1 cellular context compared by ENCODE assay signal in the genomic region with DNA sequence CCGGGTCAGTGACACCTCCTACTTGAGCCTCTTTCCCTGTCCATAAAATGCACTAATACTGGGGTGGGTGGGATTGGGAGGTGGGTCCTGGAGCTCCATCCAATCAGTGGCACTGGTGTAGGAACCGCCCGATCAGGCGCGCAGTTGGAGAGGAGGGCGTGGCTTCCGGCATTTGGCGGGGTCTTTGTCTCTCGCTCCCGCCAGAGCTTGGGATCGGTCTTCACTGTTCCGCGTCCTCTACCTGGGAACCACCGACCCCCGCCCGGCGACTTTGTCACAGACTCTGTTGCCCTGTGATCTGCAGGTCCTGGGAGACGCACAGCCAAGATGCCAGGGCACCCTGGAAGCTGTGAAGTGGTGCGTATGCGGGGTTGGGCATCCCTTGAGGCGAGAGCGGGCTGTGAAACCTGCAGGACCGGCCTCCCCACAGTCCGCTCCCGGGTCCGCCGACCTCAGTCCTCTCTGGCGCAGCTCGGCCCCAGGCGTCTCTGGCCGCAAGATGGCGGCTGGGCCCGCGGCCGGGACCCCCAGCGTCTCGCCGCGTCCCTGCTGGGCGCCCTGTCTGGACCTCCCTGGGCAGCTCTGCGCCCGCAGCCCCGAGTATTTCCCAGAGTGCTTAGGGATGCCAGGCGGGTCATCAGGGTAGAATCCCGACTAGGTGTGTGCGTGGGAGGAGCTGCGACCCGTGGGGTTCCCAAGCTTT.
TF ChIP-seq lines count a peak whose summit lies in the region.

No MANE protein-coding gene starts in this region.

TF ChIP-seq in K562, 482 proteins besides CTCF, POLR2A, EP300 and RAD21 (continued from another document):
- TF ChIP-seq COPS2 (conservative IDR thresholded peaks at IDR 0.05) (no peak), CREM (IDR thresholded peaks at IDR 0.05; ENCODE audit: low read depth) (no peak), EGR1 (conservative IDR thresholded peaks at IDR 0.05) (no peak), DEAF1 (CRISPR knock-in tag; IDR thresholded peaks at IDR 0.05) (no peak), ADNP (tag; IDR thresholded peaks at IDR 0.05) (no peak), NCOA2 (IDR thresholded peaks at IDR 0.05; ENCODE audit: partially characterized antibody in 2 of 2) (no peak), ATF1 (CRISPR knock-in tag; IDR thresholded peaks at IDR 0.05) (no peak), ATF1 (tag; IDR thresholded peaks at IDR 0.05) (no peak), MEF2A (IDR thresholded peaks at IDR 0.05; ENCODE audit: control insufficient read depth, low read depth, low read length) (no peak), TCF3 (CRISPR knock-in tag; IDR thresholded peaks at IDR 0.05) (no peak), FOXK2 (conservative IDR thresholded peaks at IDR 0.05 in 1 of 2, IDR thresholded peaks at IDR 0.05 in 1 of 2; ENCODE audit: low read depth in 2 of 2) (no peak), ZNF780A (CRISPR knock-in tag; IDR thresholded peaks at IDR 0.05) (no peak), MCM7 (IDR thresholded peaks at IDR 0.05) (no peak), ZNF184 (CRISPR knock-in tag; IDR thresholded peaks at IDR 0.05) (no peak), E2F1 (CRISPR knock-in tag; IDR thresholded peaks at IDR 0.05) (no peak), ZKSCAN1 (IDR thresholded peaks at IDR 0.05; ENCODE audit: low read depth, low read length) (no peak), PML (IDR thresholded peaks at IDR 0.05; ENCODE audit: low read length) (no peak), CC2D1A (IDR thresholded peaks at IDR 0.05) (peak; percentile 87; the same call in 1 of the 2 replicates), RBFOX2 (IDR thresholded peaks at IDR 0.05; ENCODE audit: low read depth, low read length) (peak; percentile 65), NFE2L1 (tag; IDR thresholded peaks at IDR 0.05; ENCODE audit: borderline replicate concordance, low read depth) (no peak), ZBTB5 (IDR thresholded peaks at IDR 0.05) (peak; percentile 84), PRMT5 (CRISPR knock-in tag; IDR thresholded peaks at IDR 0.05) (no peak), ZNF764 (CRISPR knock-in tag; IDR thresholded peaks at IDR 0.05; ENCODE audit: low read depth) (no peak), ZNF511 (CRISPR knock-in tag; IDR thresholded peaks at IDR 0.05) (no peak), YY1 (IDR thresholded peaks at IDR 0.05; ENCODE audit: borderline replicate concordance in 1 of 3, control insufficient read depth in 1 of 3, extremely low read depth in 1 of 3, insufficient read depth in 3 of 3, insufficient read length in 1 of 3, insufficient replicate concordance in 2 of 3, low read depth in 1 of 3, low read length in 2 of 3) (peak in 1 of 3 experiments; percentile 41), MEIS2 (IDR thresholded peaks at IDR 0.05; ENCODE audit: partially characterized antibody) (no peak), ZBTB11 (CRISPR knock-in tag; IDR thresholded peaks at IDR 0.05) (no peak), ZBTB43 (CRISPR knock-in tag; IDR thresholded peaks at IDR 0.05) (no peak)
- TF ChIP-seq, protein P1, sequence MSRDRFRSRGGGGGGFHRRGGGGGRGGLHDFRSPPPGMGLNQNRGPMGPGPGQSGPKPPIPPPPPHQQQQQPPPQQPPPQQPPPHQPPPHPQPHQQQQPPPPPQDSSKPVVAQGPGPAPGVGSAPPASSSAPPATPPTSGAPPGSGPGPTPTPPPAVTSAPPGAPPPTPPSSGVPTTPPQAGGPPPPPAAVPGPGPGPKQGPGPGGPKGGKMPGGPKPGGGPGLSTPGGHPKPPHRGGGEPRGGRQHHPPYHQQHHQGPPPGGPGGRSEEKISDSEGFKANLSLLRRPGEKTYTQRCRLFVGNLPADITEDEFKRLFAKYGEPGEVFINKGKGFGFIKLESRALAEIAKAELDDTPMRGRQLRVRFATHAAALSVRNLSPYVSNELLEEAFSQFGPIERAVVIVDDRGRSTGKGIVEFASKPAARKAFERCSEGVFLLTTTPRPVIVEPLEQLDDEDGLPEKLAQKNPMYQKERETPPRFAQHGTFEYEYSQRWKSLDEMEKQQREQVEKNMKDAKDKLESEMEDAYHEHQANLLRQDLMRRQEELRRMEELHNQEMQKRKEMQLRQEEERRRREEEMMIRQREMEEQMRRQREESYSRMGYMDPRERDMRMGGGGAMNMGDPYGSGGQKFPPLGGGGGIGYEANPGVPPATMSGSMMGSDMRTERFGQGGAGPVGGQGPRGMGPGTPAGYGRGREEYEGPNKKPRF (IDR thresholded peaks at IDR 0.05; ENCODE audit: low read depth, low read length), result no peak
- TF ChIP-seq, protein P2, sequence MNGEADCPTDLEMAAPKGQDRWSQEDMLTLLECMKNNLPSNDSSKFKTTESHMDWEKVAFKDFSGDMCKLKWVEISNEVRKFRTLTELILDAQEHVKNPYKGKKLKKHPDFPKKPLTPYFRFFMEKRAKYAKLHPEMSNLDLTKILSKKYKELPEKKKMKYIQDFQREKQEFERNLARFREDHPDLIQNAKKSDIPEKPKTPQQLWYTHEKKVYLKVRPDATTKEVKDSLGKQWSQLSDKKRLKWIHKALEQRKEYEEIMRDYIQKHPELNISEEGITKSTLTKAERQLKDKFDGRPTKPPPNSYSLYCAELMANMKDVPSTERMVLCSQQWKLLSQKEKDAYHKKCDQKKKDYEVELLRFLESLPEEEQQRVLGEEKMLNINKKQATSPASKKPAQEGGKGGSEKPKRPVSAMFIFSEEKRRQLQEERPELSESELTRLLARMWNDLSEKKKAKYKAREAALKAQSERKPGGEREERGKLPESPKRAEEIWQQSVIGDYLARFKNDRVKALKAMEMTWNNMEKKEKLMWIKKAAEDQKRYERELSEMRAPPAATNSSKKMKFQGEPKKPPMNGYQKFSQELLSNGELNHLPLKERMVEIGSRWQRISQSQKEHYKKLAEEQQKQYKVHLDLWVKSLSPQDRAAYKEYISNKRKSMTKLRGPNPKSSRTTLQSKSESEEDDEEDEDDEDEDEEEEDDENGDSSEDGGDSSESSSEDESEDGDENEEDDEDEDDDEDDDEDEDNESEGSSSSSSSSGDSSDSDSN (IDR thresholded peaks at IDR 0.05; ENCODE audit: borderline replicate concordance in 1 of 2, low read depth in 2 of 2, low read length in 2 of 2), result no peak
- TF ChIP-seq, protein P3, sequence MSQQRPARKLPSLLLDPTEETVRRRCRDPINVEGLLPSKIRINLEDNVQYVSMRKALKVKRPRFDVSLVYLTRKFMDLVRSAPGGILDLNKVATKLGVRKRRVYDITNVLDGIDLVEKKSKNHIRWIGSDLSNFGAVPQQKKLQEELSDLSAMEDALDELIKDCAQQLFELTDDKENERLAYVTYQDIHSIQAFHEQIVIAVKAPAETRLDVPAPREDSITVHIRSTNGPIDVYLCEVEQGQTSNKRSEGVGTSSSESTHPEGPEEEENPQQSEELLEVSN (IDR thresholded peaks at IDR 0.05; ENCODE audit: borderline replicate concordance in 1 of 2, extremely low read depth in 1 of 2, insufficient read depth in 1 of 2, insufficient read length in 1 of 2, low read depth in 1 of 2, low read length in 1 of 2, poor library complexity in 1 of 2, severe bottlenecking in 1 of 2), result peak in 1 of 2 experiments; percentile 7
- TF ChIP-seq, protein P4, sequence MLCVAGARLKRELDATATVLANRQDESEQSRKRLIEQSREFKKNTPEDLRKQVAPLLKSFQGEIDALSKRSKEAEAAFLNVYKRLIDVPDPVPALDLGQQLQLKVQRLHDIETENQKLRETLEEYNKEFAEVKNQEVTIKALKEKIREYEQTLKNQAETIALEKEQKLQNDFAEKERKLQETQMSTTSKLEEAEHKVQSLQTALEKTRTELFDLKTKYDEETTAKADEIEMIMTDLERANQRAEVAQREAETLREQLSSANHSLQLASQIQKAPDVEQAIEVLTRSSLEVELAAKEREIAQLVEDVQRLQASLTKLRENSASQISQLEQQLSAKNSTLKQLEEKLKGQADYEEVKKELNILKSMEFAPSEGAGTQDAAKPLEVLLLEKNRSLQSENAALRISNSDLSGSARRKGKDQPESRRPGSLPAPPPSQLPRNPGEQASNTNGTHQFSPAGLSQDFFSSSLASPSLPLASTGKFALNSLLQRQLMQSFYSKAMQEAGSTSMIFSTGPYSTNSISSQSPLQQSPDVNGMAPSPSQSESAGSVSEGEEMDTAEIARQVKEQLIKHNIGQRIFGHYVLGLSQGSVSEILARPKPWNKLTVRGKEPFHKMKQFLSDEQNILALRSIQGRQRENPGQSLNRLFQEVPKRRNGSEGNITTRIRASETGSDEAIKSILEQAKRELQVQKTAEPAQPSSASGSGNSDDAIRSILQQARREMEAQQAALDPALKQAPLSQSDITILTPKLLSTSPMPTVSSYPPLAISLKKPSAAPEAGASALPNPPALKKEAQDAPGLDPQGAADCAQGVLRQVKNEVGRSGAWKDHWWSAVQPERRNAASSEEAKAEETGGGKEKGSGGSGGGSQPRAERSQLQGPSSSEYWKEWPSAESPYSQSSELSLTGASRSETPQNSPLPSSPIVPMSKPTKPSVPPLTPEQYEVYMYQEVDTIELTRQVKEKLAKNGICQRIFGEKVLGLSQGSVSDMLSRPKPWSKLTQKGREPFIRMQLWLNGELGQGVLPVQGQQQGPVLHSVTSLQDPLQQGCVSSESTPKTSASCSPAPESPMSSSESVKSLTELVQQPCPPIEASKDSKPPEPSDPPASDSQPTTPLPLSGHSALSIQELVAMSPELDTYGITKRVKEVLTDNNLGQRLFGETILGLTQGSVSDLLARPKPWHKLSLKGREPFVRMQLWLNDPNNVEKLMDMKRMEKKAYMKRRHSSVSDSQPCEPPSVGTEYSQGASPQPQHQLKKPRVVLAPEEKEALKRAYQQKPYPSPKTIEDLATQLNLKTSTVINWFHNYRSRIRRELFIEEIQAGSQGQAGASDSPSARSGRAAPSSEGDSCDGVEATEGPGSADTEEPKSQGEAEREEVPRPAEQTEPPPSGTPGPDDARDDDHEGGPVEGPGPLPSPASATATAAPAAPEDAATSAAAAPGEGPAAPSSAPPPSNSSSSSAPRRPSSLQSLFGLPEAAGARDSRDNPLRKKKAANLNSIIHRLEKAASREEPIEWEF (CRISPR knock-in tag; IDR thresholded peaks at IDR 0.05), result no peak
